8 cellular contexts compared by ENCODE assay signal in the genomic region with DNA sequence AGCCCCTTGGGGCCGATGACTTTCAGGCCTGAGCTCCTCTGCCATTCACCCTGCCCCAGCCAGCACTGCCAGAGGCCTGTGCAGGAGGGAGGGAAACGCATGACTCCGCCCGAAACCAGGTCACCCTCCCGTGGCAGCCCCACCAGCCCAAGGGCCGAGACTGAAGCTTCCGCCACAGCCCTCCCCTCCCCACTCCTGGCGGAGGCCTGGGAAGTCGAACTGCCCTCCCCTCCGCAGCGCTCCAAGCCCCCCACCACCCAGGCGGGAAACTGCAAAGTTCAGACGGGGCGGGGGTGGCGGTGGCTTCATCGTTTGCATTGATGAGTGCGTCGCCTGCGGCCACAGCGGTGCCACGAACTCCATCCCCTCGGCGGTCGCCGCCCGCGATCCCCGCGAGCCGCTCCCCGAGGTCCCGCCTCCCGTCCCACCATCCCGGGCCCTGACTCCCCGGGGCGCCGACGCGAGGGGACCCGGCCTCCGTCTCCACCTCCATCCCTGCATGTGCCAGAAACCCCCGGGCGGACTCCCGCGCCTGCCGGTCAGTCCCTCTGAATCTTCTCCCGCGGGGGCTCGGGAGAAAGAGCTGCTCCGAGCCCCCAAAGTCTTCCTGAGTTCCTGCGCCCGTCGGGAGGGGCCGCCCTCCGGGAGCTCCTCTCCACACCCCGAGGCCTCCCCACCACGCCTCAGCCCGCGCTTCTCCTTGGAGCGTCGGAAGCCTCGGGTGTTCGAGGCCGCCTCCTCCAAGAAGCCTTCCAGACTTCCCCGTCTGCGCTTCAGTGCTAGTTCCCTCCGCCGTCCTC. TPM values are rescaled to one million over a fixed set of nuclear protein-coding genes. Genes with fewer than 3 reads are reported as not detected.
A peak's percentile ranks its signal among the peaks of the same experiment; 100 is the strongest.
DNase-seq lines count a peak whose midpoint lies in the region; ATAC-seq and TF ChIP-seq lines count a peak whose summit lies in the region.

No MANE protein-coding gene starts in this region.

- no peaks in the 10 kb centered on the region for H3K9me3 ChIP-seq in neutrophil

- peak overlapping the region; percentile 55 to 77 for H3K4me3 ChIP-seq in neutrophil (ENCODE audit: low read depth in 1 of 2, low read length in 1 of 2)

- peak; percentile 17 to 24 for DNase-seq in NOMO-1 (lab: John Stamatoyannopoulos, UW; ENCODE audit: unreplicated experiment in 2 of 2)
- DNase-seq in NOMO-1 treated with dmso at 0.1 percent for 144 hours (lab: John Stamatoyannopoulos, UW; ENCODE audit: unreplicated experiment) = no peak
- DNase-seq in SK-MEL-5 (ENCODE audit: low read depth, low spot score) = peak; percentile 42
- DNase-seq in erythroblast (lab: John Stamatoyannopoulos, UW) = peak; percentile 33 to 54
- no peak for DNase-seq in epidermal melanocyte (ENCODE audit: insufficient read length, low spot score)
- DNase-seq in activated CD4-positive, CD25-positive, alpha-beta regulatory T cell treated with anti-CD3 and anti-CD28 coated beads, Interleukin-2, amount 50 U/mL, for 72 hours = no peak

- TF ChIP-seq CTCF in neutrophil (IDR thresholded peaks at IDR 0.05) = no peak

- no peaks in the 10 kb centered on the region for H3K36me3 ChIP-seq in neutrophil

- in situ Hi-C loops in SK-MEL-5 (cut with HindIII; ENCODE audit: low pct_unique_long_range_greater_than_20kb, low sequenced_read_pairs) = no loop called here

- peak; percentile 33 for ATAC-seq in HG02610 (IDR thresholded peaks at IDR 0.05; ENCODE audit: unreplicated experiment)

- no peak overlapping the region for H3K27ac ChIP-seq in neutrophil

- no peak for TF ChIP-seq POLR2A in erythroblast (IDR thresholded peaks at IDR 0.05; ENCODE audit: low read length)

- H3K27me3 ChIP-seq in neutrophil = peaks cover 61% of the 10 kb centered on the region

- peaks cover 9 to 21% of the 10 kb centered on the region in 2 experiments for H3K4me1 ChIP-seq in neutrophil (ENCODE audit: control insufficient read depth in 1 of 2, insufficient read depth in 1 of 2, low read depth in 1 of 2, low read length in 1 of 2)

RNA-seq across cellular contexts. Expression of gene MELTF, which starts 0.7 kb away (rescaled TPM):
- total RNA-seq in SK-MEL-5 (2014; rRNA removed; shearing (Covaris generic)) = 188 and 210 TPM in 2 replicates
- 426 and 495 TPM in 2 replicates for polyA plus RNA-seq in SK-MEL-5 (2015; cell fraction: cytosol; rRNA removed)
- polyA plus RNA-seq in SK-MEL-5 (2015; cell fraction: nucleus; rRNA removed) = 460 and 516 TPM in 2 replicates

Comparison
In these comparisons a context has a peak if more than half of its experiments do, and no peak if none do; other contexts are left out.
1. DNase-seq: peak in NOMO-1 (2 of 2), SK-MEL-5 (single experiment) and erythroblast (2 of 2); none in NOMO-1 treated with dmso at 0.1 percent for 144 hours (single experiment), epidermal melanocyte (single experiment) and activated CD4-positive, CD25-positive, alpha-beta regulatory T cell treated with anti-CD3 and anti-CD28 coated beads, Interleukin-2, amount 50 U/mL, for 72 hours (single experiment).